ENCODE assay signal across 10 cellular contexts in the genomic region with DNA sequence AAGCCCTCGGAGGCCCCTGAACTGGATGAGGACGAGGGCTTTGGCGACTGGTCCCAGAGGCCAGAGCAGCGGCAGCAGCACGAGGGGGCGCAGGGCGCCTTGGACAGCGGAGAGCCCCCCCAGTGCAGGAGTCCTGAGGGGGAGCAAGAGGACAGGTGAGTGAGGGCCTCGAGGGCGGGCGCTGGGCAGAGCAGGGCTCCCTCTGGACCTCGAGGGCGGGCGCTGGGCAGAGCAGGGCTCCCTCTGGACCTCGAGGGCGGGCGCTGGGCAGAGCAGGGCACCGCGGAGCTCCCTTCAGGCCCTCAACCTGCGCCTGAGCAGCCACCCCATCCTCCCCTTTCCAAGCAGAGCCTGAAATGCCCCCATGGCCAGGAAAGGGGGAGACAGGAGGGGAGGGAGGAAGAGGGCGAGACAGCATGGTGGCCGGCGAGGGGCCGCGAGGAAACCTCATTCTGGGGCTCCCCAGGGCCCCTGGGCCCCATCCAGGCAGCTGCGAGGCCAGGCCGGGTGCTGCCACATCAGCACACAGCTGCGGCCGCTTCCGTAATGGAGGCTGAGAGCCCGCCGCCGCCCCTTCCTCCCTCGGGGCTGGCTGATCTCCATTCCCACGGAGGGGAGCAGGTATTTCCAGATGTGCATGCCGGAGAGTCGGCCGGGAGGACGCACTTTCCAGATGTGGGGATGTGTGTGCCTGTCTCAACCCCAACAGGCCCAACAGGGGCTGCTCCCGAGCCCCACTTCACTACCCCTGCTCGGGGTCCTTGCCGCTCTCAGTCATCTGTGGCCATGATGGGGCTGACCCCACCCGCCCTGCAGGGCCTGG. TPM values are rescaled to one million over a fixed set of nuclear protein-coding genes. Genes with fewer than 3 reads are reported as not detected.
DNase-seq lines count a peak whose midpoint lies in the region; ATAC-seq and TF ChIP-seq lines count a peak whose summit lies in the region.
"Had no signal": no experiment of that assay in that cellular context is flagged by ENCODE, and none has a peak within 500 bp of the region (broad histone marks: within the 10 kb centered on the region; RNA-seq: fewer than 3 reads in every experiment).

No MANE protein-coding gene starts in this region.

- peak overlapping the region; percentile 42 for H3K4me3 ChIP-seq in BLaER1
- no peak overlapping the region for H3K4me3 ChIP-seq in parathyroid adenoma (ENCODE audit: low read depth, low read length)

- H4K20me1 ChIP-seq in BLaER1 = 0 out of 2 replicates have a peak, but pooled peaks cover 6% of the 10 kb centered on the region

- no peaks in the 10 kb centered on the region for H3K27me3 ChIP-seq in BLaER1
- H3K27me3 ChIP-seq in parathyroid adenoma (ENCODE audit: control insufficient read depth, insufficient read depth, low read length) = no peaks in the 10 kb centered on the region

- H3K36me3 ChIP-seq in BLaER1 (no peaks in the 10 kb centered on the region), parathyroid adenoma (ENCODE audit: control insufficient read depth, insufficient read depth, low read length) (no peaks in the 10 kb centered on the region)

- TF ChIP-seq CTCF in endothelial cell (IDR thresholded peaks at IDR 0.05; ENCODE audit: unreplicated experiment) (no peak), parathyroid adenoma (IDR thresholded peaks at IDR 0.05) (no peak)

- no peaks in the 10 kb centered on the region for H3K4me1 Mint-ChIP-seq in endothelial cell (ENCODE audit: unreplicated experiment)

- H3K27me3 Mint-ChIP-seq in endothelial cell (ENCODE audit: unreplicated experiment) = no peaks in the 10 kb centered on the region

- H3K4me3 Mint-ChIP-seq in endothelial cell (ENCODE audit: unreplicated experiment) = no peak overlapping the region

- H3K36me3 Mint-ChIP-seq in endothelial cell (ENCODE audit: low read depth, unreplicated experiment) = no peaks in the 10 kb centered on the region

- H3K9me3 Mint-ChIP-seq in endothelial cell (ENCODE audit: unreplicated experiment) = no peaks in the 10 kb centered on the region

- H3K9ac ChIP-seq in BLaER1 (peak overlapping the region; percentile 65), parathyroid adenoma (no peak overlapping the region)

- H3K9me3 ChIP-seq in BLaER1 (no peaks in the 10 kb centered on the region), parathyroid adenoma (ENCODE audit: control insufficient read depth, low read length) (no peaks in the 10 kb centered on the region)

- H3K79me2 ChIP-seq in parathyroid adenoma = no peaks in the 10 kb centered on the region

- peaks cover 74% of the 10 kb centered on the region for H3K4me1 ChIP-seq in BLaER1
- no peaks in the 10 kb centered on the region for H3K4me1 ChIP-seq in parathyroid adenoma

- H3K4me2 ChIP-seq in BLaER1 = peak overlapping the region; percentile 94
- H3K4me2 ChIP-seq in parathyroid adenoma (ENCODE audit: low read length) = no peak overlapping the region

- H3K27ac ChIP-seq in BLaER1 (peak overlapping the region; percentile 88), parathyroid adenoma (peak overlapping the region; percentile 7)

- peak; percentile 4 for DNase-seq in endothelial cell (ENCODE audit: low spot score)
- DNase-seq in NCI-H1694 (lab: John Stamatoyannopoulos, UW) = no peak
- no peak for DNase-seq in NCI-H748 (lab: John Stamatoyannopoulos, UW; ENCODE audit: unreplicated experiment)

- no peak overlapping the region for H3K27ac Mint-ChIP-seq in endothelial cell (ENCODE audit: unreplicated experiment)

- ATAC-seq in HG02981 (IDR thresholded peaks at IDR 0.05; ENCODE audit: unreplicated experiment) (peak; percentile 18), HG03457 (IDR thresholded peaks at IDR 0.05; ENCODE audit: unreplicated experiment) (no peak), HG03442 (IDR thresholded peaks at IDR 0.05; ENCODE audit: unreplicated experiment) (no peak)

- H2AFZ ChIP-seq in parathyroid adenoma = no peak overlapping the region

RNA-seq across cellular contexts. Expression of a gene that starts 10.0 kb away (rescaled TPM):
- total RNA-seq in endothelial cell (ENCODE audit: unreplicated experiment) = not detected
- total RNA-seq: HT1080, kidney epithelial cell had no signal

RNA-seq across cellular contexts. Expression of a gene that starts 28.8 kb away (rescaled TPM):
- not detected for total RNA-seq in endothelial cell (ENCODE audit: unreplicated experiment)
- total RNA-seq: kidney epithelial cell had no signal

RNA-seq across cellular contexts. Expression of a gene that starts 37.9 kb away (rescaled TPM):
- not detected for total RNA-seq in endothelial cell (ENCODE audit: unreplicated experiment)
- total RNA-seq: HT1080, kidney epithelial cell had no signal

RNA-seq across cellular contexts. Expression of a gene that starts 42.9 kb away (rescaled TPM):
- total RNA-seq in endothelial cell (ENCODE audit: unreplicated experiment) = not detected
- total RNA-seq: HT1080, kidney epithelial cell had no signal

RNA-seq across cellular contexts. Expression of a gene that starts 46.9 kb away (rescaled TPM):
- total RNA-seq in endothelial cell (ENCODE audit: unreplicated experiment) = not detected
- total RNA-seq: HT1080 had no signal
